8 cellular contexts compared by ENCODE assay signal in genomic region chr17:82699551-82699950, GRCh38. TPM values are rescaled to one million over a fixed set of nuclear protein-coding genes. Genes with fewer than 3 reads are reported as not detected.
A peak's percentile ranks its signal among the peaks of the same experiment; 100 is the strongest.
DNase-seq lines count a peak whose midpoint lies in the region; ATAC-seq and TF ChIP-seq lines count a peak whose summit lies in the region.
"Had no signal": no experiment of that assay in that cellular context is flagged by ENCODE, and none has a peak within 500 bp of the region (broad histone marks: within the 10 kb centered on the region; RNA-seq: fewer than 3 reads in every experiment).

No MANE protein-coding gene starts in this region.

- H3K9ac ChIP-seq in ES-I3 (ENCODE audit: low read depth, low read length) (peak overlapping the region; percentile 43; the same call in 1 of the 2 replicates), skeletal muscle satellite cell (ENCODE audit: low read depth, low read length) (no peak overlapping the region)

- DNase-seq in foreskin fibroblast (no peak), DMS 273 (lab: John Stamatoyannopoulos, UW; ENCODE audit: unreplicated experiment) (no peak)
- DNase-seq: uterus had no signal

- H3K4me3 ChIP-seq in foreskin fibroblast (ENCODE audit: low read depth in 1 of 2, low read length in 2 of 2) (peak overlapping the region; percentile 65 to 67), skeletal muscle satellite cell (ENCODE audit: low read length) (peak overlapping the region; percentile 88)

- H3K36me3 ChIP-seq in ES-I3 (ENCODE audit: insufficient read depth, low read length) (no peaks in the 10 kb centered on the region), skeletal muscle satellite cell (ENCODE audit: insufficient read depth, low read length) (no peaks in the 10 kb centered on the region)
- H3K36me3 ChIP-seq: uterus had no signal

- H3K9me3 ChIP-seq in ES-I3 (ENCODE audit: control insufficient read depth, insufficient read depth, low read length) (peaks cover 1% of the 10 kb centered on the region; the same call in 1 of the 2 replicates), skeletal muscle satellite cell (replicated peaks; ENCODE audit: low read length) (no peaks in the 10 kb centered on the region)
- H3K9me3 ChIP-seq: uterus had no signal

- peaks cover 4% of the 10 kb centered on the region; the same call in 1 of the 2 replicates for H3K4me1 ChIP-seq in ES-I3 (ENCODE audit: insufficient read depth, low read length)
- peaks cover 14% of the 10 kb centered on the region for H3K4me1 ChIP-seq in skeletal muscle satellite cell (ENCODE audit: control insufficient read depth, insufficient read depth, low read length)

- ATAC-seq in HG03159 (IDR thresholded peaks at IDR 0.05; ENCODE audit: unreplicated experiment) (no peak), HG02759 (IDR thresholded peaks at IDR 0.05; ENCODE audit: unreplicated experiment) (no peak)

- H3K27me3 ChIP-seq in skeletal muscle satellite cell (ENCODE audit: control insufficient read depth, insufficient read depth, low read length) = no peaks in the 10 kb centered on the region
- H3K27me3 ChIP-seq: uterus had no signal

- H3K4me2 ChIP-seq in skeletal muscle satellite cell (ENCODE audit: low read length) = peak overlapping the region; percentile 99

- no peak for TF ChIP-seq CTCF in VCaP (conservative IDR thresholded peaks at IDR 0.05)
- no peak for TF ChIP-seq CTCF in foreskin fibroblast (IDR thresholded peaks at IDR 0.05; ENCODE audit: low read depth, low read length)

- 0 out of 2 replicates have a peak overlapping the region, but pooled peaks have one; percentile 81 for H3K27ac ChIP-seq in VCaP

RNA-seq across cellular contexts. Expression of gene RAB40B, which starts 1.1 kb away (rescaled TPM):
- 7.6 and 13.9 TPM in 2 replicates for total RNA-seq in skeletal muscle satellite cell (2012; rRNA removed)

RNA-seq across cellular contexts. Expression of gene FN3KRP, which starts 17.0 kb away (rescaled TPM):
- 10.4 and 10.9 TPM in 2 replicates for total RNA-seq in skeletal muscle satellite cell (2012; rRNA removed)

RNA-seq across cellular contexts. Expression of gene FN3K, which starts 35.9 kb away (rescaled TPM):
- 0.87 and 2.3 TPM in 2 replicates for total RNA-seq in skeletal muscle satellite cell (2012; rRNA removed)

RNA-seq across cellular contexts. Expression of gene WDR45B, which starts 51.3 kb away (rescaled TPM):
- 41.6 and 65.5 TPM in 2 replicates for total RNA-seq in skeletal muscle satellite cell (2012; rRNA removed)

RNA-seq across cellular contexts. Expression of gene TBCD, which starts 52.3 kb away (rescaled TPM):
- total RNA-seq in skeletal muscle satellite cell (2012; rRNA removed) = 33.7 and 34.3 TPM in 2 replicates
